Comparison of ENCODE assay signal across 12 cellular contexts in genomic region chr9:114395196-114395595, GRCh38. TPM values are rescaled to one million over a fixed set of nuclear protein-coding genes. Genes with fewer than 3 reads are reported as not detected.
A peak's percentile ranks its signal among the peaks of the same experiment; 100 is the strongest.
DNase-seq lines count a peak whose midpoint lies in the region; ATAC-seq and TF ChIP-seq lines count a peak whose summit lies in the region.
"Had no signal": no experiment of that assay in that cellular context is flagged by ENCODE, and none has a peak within 500 bp of the region (broad histone marks: within the 10 kb centered on the region; RNA-seq: fewer than 3 reads in every experiment).

No MANE protein-coding gene starts in this region.

- intact Hi-C loops in CD4-positive, alpha-beta T cell (cut with DNase I, micrococcal nuclease) = loop anchor here in 1 of 2 experiments (5.0 to 10.0 kb wide), 3 partner anchors 33 to 1120 kb away; partner anchors contain the start of genes CDC26 and PRPF4

- TF ChIP-seq CTCF in CD4-positive, alpha-beta T cell (IDR thresholded peaks at IDR 0.05) = no peak
- no peak for TF ChIP-seq CTCF in coronary artery (IDR thresholded peaks at IDR 0.05)
- TF ChIP-seq CTCF in neutrophil (IDR thresholded peaks at IDR 0.05) = no peak

- peaks cover 60 to 68% of the 10 kb centered on the region in 2 experiments for H3K4me1 ChIP-seq in neutrophil (ENCODE audit: control insufficient read depth in 1 of 2, insufficient read depth in 1 of 2, low read depth in 1 of 2, low read length in 1 of 2)

- POLR2A ChIA-PET in CD4-positive, alpha-beta T cell (lab: Charles Lee) = interaction anchor here (0.7 to 6.9 kb wide), 6 partner anchors 10 to 218 kb away, joined by 3 to 135 read pairs (median 6); partner anchors contain the start of genes AKNA and ATP6V1G1

- ATAC-seq in CD4-positive, alpha-beta T cell (ENCODE audit: poor library complexity) = no peak
- ATAC-seq in HG03175 (IDR thresholded peaks at IDR 0.05; ENCODE audit: unreplicated experiment) (no peak), GM19395 (IDR thresholded peaks at IDR 0.05; ENCODE audit: unreplicated experiment) (no peak)

- peaks cover 72% of the 10 kb centered on the region for H3K4me1 Mint-ChIP-seq in CD4-positive, alpha-beta T cell (ENCODE audit: low read depth)

- H3K36me3 ChIP-seq in neutrophil = peaks cover 33% of the 10 kb centered on the region

- CTCF ChIA-PET in CD4-positive, alpha-beta T cell (lab: Charles Lee) = interaction anchor here (1.2 to 6.5 kb wide), 2 partner anchors 10 to 11 kb away, joined by 7 to 56 read pairs; partner anchors contain the start of gene AKNA

- H3K27ac ChIP-seq in CD4-positive, alpha-beta T cell (ENCODE audit: low read depth, low read length) = peak overlapping the region; percentile 40
- H3K27ac ChIP-seq in coronary artery = peak overlapping the region; percentile 70 to 75
- H3K27ac ChIP-seq in neutrophil = peak overlapping the region; percentile 55

- peak overlapping the region; percentile 98 for H3K27ac Mint-ChIP-seq in CD4-positive, alpha-beta T cell

- H3K27me3 Mint-ChIP-seq in CD4-positive, alpha-beta T cell = no peaks in the 10 kb centered on the region

- H3K36me3 Mint-ChIP-seq in CD4-positive, alpha-beta T cell (ENCODE audit: low read depth) = peaks cover 34% of the 10 kb centered on the region

- no peaks in the 10 kb centered on the region for H3K9me3 Mint-ChIP-seq in CD4-positive, alpha-beta T cell

- no peaks in the 10 kb centered on the region for H3K9me3 ChIP-seq in CD4-positive, alpha-beta T cell (ENCODE audit: control insufficient read depth, low read length)
- H3K9me3 ChIP-seq in neutrophil = no peaks in the 10 kb centered on the region

- no peaks in the 10 kb centered on the region for H3K27me3 ChIP-seq in CD4-positive, alpha-beta T cell (ENCODE audit: control insufficient read depth, insufficient read depth, low read length)
- no peaks in the 10 kb centered on the region for H3K27me3 ChIP-seq in neutrophil

- H3K4me3 Mint-ChIP-seq in CD4-positive, alpha-beta T cell = peak overlapping the region; percentile 97

- DNase-seq in CD4-positive, alpha-beta T cell = no peak
- DNase-seq in NCI-H2171 treated with DMSO at 0.1 percent for 48 hours (lab: John Stamatoyannopoulos, UW) (peak; percentile 46), coronary artery (ENCODE audit: low spot score) (no peak), ecto neural progenitor cell (ENCODE audit: low spot score) (no peak), NCI-H446 treated with DMSO at 0.1 percent for 48 hours (lab: John Stamatoyannopoulos, UW) (no peak)
- DNase-seq: DMS79; erythroblast; NCI-H2029 treated with DMSO at 0.1 percent for 48 hours; stimulated activated CD8-positive, alpha-beta memory T cell treated with anti-CD3 and anti-CD28 coated beads, Interleukin-4, amount 100 ng/mL, for 48 hours had no signal

- H3K4me3 ChIP-seq in coronary artery = no peak overlapping the region
- H3K4me3 ChIP-seq in neutrophil (ENCODE audit: low read depth in 1 of 2, low read length in 1 of 2) = peak overlapping the region in 1 of 2 experiments; percentile 23

RNA-seq across cellular contexts. Expression of gene AKNA, which starts 7.4 kb away (rescaled TPM):
- total RNA-seq in CD4-positive, alpha-beta T cell = 100 to 1,000 TPM; 247 to 258 TPM
